10 cellular contexts compared by ENCODE assay signal in the genomic region with DNA sequence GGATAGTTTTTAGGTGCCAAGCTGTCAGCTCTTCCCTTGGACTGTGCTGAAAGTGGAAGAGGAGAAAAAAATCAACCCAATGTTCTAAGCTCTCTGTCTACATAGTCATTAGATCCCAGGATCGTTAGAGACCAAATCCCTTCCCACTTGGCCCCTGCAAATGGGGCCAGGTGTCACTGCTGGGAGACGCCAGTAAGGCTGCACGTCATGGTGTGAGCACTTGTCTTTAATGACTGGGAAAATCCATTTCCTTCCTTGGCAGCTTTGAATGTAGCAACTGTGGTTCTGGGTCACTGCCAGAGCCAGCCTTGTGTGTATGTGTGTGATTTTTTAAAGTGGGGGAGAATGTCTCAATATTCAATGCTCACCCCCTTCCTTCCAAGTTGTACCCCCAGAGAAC. TPM values are rescaled to one million over a fixed set of nuclear protein-coding genes. Genes with fewer than 3 reads are reported as not detected.
A peak's percentile ranks its signal among the peaks of the same experiment; 100 is the strongest.
DNase-seq lines count a peak whose midpoint lies in the region; ATAC-seq and TF ChIP-seq lines count a peak whose summit lies in the region.
"Had no signal": no experiment of that assay in that cellular context is flagged by ENCODE, and none has a peak within 500 bp of the region (broad histone marks: within the 10 kb centered on the region; RNA-seq: fewer than 3 reads in every experiment).

No MANE protein-coding gene starts in this region.

- no peaks in the 10 kb centered on the region for H3K27me3 Mint-ChIP-seq in activated T-cell treated with anti-CD3 and anti-CD28 coated beads, Interleukin-2, amount 50 U/mL, for 4 hours (ENCODE audit: low read depth)
- peaks cover 53% of the 10 kb centered on the region for H3K27me3 Mint-ChIP-seq in stimulated activated naive CD8-positive, alpha-beta T cell treated with anti-CD3 and anti-CD28 coated beads, Interleukin-15, Interleukin-2, amounts not matched to agents 100 ng/mL and 50 ng/mL, for 24 hours

- H3K4me1 Mint-ChIP-seq in activated T-cell treated with anti-CD3 and anti-CD28 coated beads, Interleukin-2, amount 50 U/mL, for 4 hours (ENCODE audit: low read depth), result peaks cover 77% of the 10 kb centered on the region
- H3K4me1 Mint-ChIP-seq in stimulated activated naive CD8-positive, alpha-beta T cell treated with anti-CD3 and anti-CD28 coated beads, Interleukin-15, Interleukin-2, amounts not matched to agents 100 ng/mL and 50 ng/mL, for 24 hours (ENCODE audit: low read depth), result peaks cover 70% of the 10 kb centered on the region

- in situ Hi-C loops in mammary epithelial cell (cut with MboI; ENCODE audit: low sequenced_read_pairs in 2 of 2), result no loop called here

- BruUV-seq in mammary epithelial cell (replicated peaks; lab: Mats Ljungman, UMichigan) (no TSS peak), PC-3 (replicated peaks; lab: Mats Ljungman, UMichigan) (no TSS peak)

- TF ChIP-seq CTCF in mammary epithelial cell (conservative IDR thresholded peaks at IDR 0.05 in 1 of 2, IDR thresholded peaks at IDR 0.05 in 1 of 2; ENCODE audit: extremely low read depth in 1 of 2, insufficient read depth in 1 of 2, low read depth in 1 of 2, low read length in 2 of 2) (no peak), PC-3 (conservative IDR thresholded peaks at IDR 0.05; ENCODE audit: low read depth, low read length) (no peak)

- H3K4me2 ChIP-seq in mammary epithelial cell (ENCODE audit: insufficient read depth, low read depth, low read length) (no peak overlapping the region), PC-3 (ENCODE audit: low read length) (no peak overlapping the region)

- H3K9me2 ChIP-seq in PC-3 (replicated peaks; ENCODE audit: low read length), result no peaks in the 10 kb centered on the region

- no peak for DNase-seq in activated T-cell treated with anti-CD3 and anti-CD28 coated beads, Interleukin-2, amount 50 U/mL, for 4 hours
- DNase-seq in activated T-cell treated with anti-CD3 and anti-CD28 coated beads for 4 hours, result no peak
- DNase-seq in NCI-H1694 treated with DMSO at 0.1 percent for 48 hours (lab: John Stamatoyannopoulos, UW), result peak; percentile 8
- DNase-seq in mammary epithelial cell, result peak; percentile 8
- DNase-seq in NCI-H226, result no peak
- DNase-seq in PC-3, result no peak
- no peak for DNase-seq in stimulated activated CD8-positive, alpha-beta memory T cell treated with anti-CD3 and anti-CD28 coated beads, Interleukin-4, amount 100 ng/mL, for 48 hours
- DNase-seq: naive B cell had no signal

- H3K27me3 ChIP-seq in mammary epithelial cell (ENCODE audit: insufficient read depth, low read length) (no peaks in the 10 kb centered on the region), PC-3 (ENCODE audit: low read length) (peaks cover 9% of the 10 kb centered on the region)
- H3K27me3 ChIP-seq: upper lobe of left lung had no signal

- no peaks in the 10 kb centered on the region for H3F3A ChIP-seq in PC-3 (ENCODE audit: low read length, unreplicated experiment)

- H2AFZ ChIP-seq in mammary epithelial cell (ENCODE audit: low read depth, low read length) (no peak overlapping the region), PC-3 (ENCODE audit: low read length) (no peak overlapping the region)

- intact Hi-C loops in mammary epithelial cell (cut with micrococcal nuclease) (no loop called here), PC-3 (cut with micrococcal nuclease) (no loop called here)

- H4K20me1 ChIP-seq in mammary epithelial cell (ENCODE audit: insufficient read depth, low read length) (no peaks in the 10 kb centered on the region), PC-3 (ENCODE audit: low read length) (no peaks in the 10 kb centered on the region)

- no peak overlapping the region for H3K4me3 ChIP-seq in mammary epithelial cell (replicated peaks in 1 of 3; ENCODE audit: insufficient read depth in 1 of 3, low read depth in 2 of 3, low read length in 3 of 3)
- no peak overlapping the region for H3K4me3 ChIP-seq in PC-3 (ENCODE audit: low read length)
- H3K4me3 ChIP-seq: upper lobe of left lung had no signal

- CTCF ChIA-PET in mammary epithelial cell (lab: Charles Lee; ENCODE audit: low non-redundant PET), result interaction anchor here (0.7 kb wide), 1 partner anchor 134 kb away, joined by 6 read pairs; no protein-coding TSS in a partner anchor
- CTCF ChIA-PET in PC-3 (lab: Charles Lee), result no interaction called here

- peak overlapping the region; percentile 61 for H3K4me3 Mint-ChIP-seq in activated T-cell treated with anti-CD3 and anti-CD28 coated beads, Interleukin-2, amount 50 U/mL, for 4 hours
- peak overlapping the region; percentile 67 for H3K4me3 Mint-ChIP-seq in stimulated activated naive CD8-positive, alpha-beta T cell treated with anti-CD3 and anti-CD28 coated beads, Interleukin-15, Interleukin-2, amounts not matched to agents 100 ng/mL and 50 ng/mL, for 24 hours

- no peaks in the 10 kb centered on the region for H3K9me3 Mint-ChIP-seq in activated T-cell treated with anti-CD3 and anti-CD28 coated beads, Interleukin-2, amount 50 U/mL, for 4 hours
- H3K9me3 Mint-ChIP-seq in stimulated activated naive CD8-positive, alpha-beta T cell treated with anti-CD3 and anti-CD28 coated beads, Interleukin-15, Interleukin-2, amounts not matched to agents 100 ng/mL and 50 ng/mL, for 24 hours, result peaks cover 4% of the 10 kb centered on the region

- WGBS in mammary epithelial cell (ENCODE audit: low coverage, missing lambda C conversion rate), result 42% methylated on average over 3 of the region's 3 CpGs

- no peaks in the 10 kb centered on the region for H3K36me3 ChIP-seq in mammary epithelial cell (ENCODE audit: insufficient read depth, low read length)
- H3K36me3 ChIP-seq in PC-3 (ENCODE audit: low read depth, low read length), result no peaks in the 10 kb centered on the region
- H3K36me3 ChIP-seq: upper lobe of left lung had no signal

- H3K79me2 ChIP-seq in mammary epithelial cell (ENCODE audit: insufficient read depth, low read length) (no peaks in the 10 kb centered on the region), PC-3 (ENCODE audit: low read length) (no peaks in the 10 kb centered on the region)

- H3K9ac ChIP-seq in mammary epithelial cell (ENCODE audit: insufficient read depth, low read length) (no peak overlapping the region), PC-3 (ENCODE audit: low read length) (no peak overlapping the region)

- H3K27ac ChIP-seq in mammary epithelial cell (ENCODE audit: insufficient read depth, low read depth, low read length) (no peak overlapping the region), PC-3 (ENCODE audit: low read length) (no peak overlapping the region)
- H3K27ac ChIP-seq: upper lobe of left lung had no signal

- peak overlapping the region; percentile 87 for H3K27ac Mint-ChIP-seq in stimulated activated naive CD8-positive, alpha-beta T cell treated with anti-CD3 and anti-CD28 coated beads, Interleukin-15, Interleukin-2, amounts not matched to agents 100 ng/mL and 50 ng/mL, for 24 hours

- no peaks in the 10 kb centered on the region for H3K4me1 ChIP-seq in mammary epithelial cell (ENCODE audit: insufficient read depth, low read length)
- H3K4me1 ChIP-seq in PC-3 (ENCODE audit: insufficient read depth, low read length), result peaks cover 9% of the 10 kb centered on the region

- POLR2A ChIA-PET in PC-3 (lab: Charles Lee; ENCODE audit: unreplicated experiment), result no interaction called here

- peaks cover 6% of the 10 kb centered on the region for H3K36me3 Mint-ChIP-seq in activated T-cell treated with anti-CD3 and anti-CD28 coated beads, Interleukin-2, amount 50 U/mL, for 4 hours (ENCODE audit: insufficient read depth)
- H3K36me3 Mint-ChIP-seq in stimulated activated naive CD8-positive, alpha-beta T cell treated with anti-CD3 and anti-CD28 coated beads, Interleukin-15, Interleukin-2, amounts not matched to agents 100 ng/mL and 50 ng/mL, for 24 hours (ENCODE audit: low read depth), result peaks cover 5% of the 10 kb centered on the region

- dilution Hi-C loops in mammary epithelial cell (cut with HindIII; ENCODE audit: low sequenced_read_pairs), result no loop called here

- H3K9me3 ChIP-seq in mammary epithelial cell (replicated peaks; ENCODE audit: insufficient read depth, low read length) (no peaks in the 10 kb centered on the region), PC-3 (ENCODE audit: low read length) (no peaks in the 10 kb centered on the region)
- H3K9me3 ChIP-seq: upper lobe of left lung had no signal

- ATAC-seq in activated T-cell treated with anti-CD3 and anti-CD28 coated beads, Interleukin-2, amount 50 U/mL, for 4 hours, result peak; percentile 11 to 19
- no peak for ATAC-seq in PC-3

RNA-seq across cellular contexts. Expression of gene MAN1C1, which starts 59.9 kb away (rescaled TPM):
- 1 to 10 TPM; 2.7 to 5.7 (median 3.1) TPM for total RNA-seq in activated T-cell treated with anti-CD3 and anti-CD28 coated beads, Interleukin-2, amount 50 U/mL, for 4 hours
- total RNA-seq in mammary epithelial cell, result under 1 TPM; 0.07 to 0.33 TPM
- 0.18 TPM for polyA plus RNA-seq in mammary epithelial cell
- polyA minus RNA-seq in mammary epithelial cell, result not detected
- total RNA-seq in PC-3 (2014; rRNA removed), result 0.11 and 0.75 TPM in 2 replicates

Comparison
In these comparisons a context has a peak if more than half of its experiments do, and no peak if none do; other contexts are left out.
1. DNase-seq: peak in NCI-H1694 treated with DMSO at 0.1 percent for 48 hours (single experiment) and mammary epithelial cell (single experiment); none in activated T-cell treated with anti-CD3 and anti-CD28 coated beads, Interleukin-2, amount 50 U/mL, for 4 hours (single experiment), activated T-cell treated with anti-CD3 and anti-CD28 coated beads for 4 hours (single experiment), NCI-H226 (single experiment), PC-3 (single experiment) and stimulated activated CD8-positive, alpha-beta memory T cell treated with anti-CD3 and anti-CD28 coated beads, Interleukin-4, amount 100 ng/mL, for 48 hours (single experiment).